Comparison of ENCODE assay signal across 8 cellular contexts in the genomic region with DNA sequence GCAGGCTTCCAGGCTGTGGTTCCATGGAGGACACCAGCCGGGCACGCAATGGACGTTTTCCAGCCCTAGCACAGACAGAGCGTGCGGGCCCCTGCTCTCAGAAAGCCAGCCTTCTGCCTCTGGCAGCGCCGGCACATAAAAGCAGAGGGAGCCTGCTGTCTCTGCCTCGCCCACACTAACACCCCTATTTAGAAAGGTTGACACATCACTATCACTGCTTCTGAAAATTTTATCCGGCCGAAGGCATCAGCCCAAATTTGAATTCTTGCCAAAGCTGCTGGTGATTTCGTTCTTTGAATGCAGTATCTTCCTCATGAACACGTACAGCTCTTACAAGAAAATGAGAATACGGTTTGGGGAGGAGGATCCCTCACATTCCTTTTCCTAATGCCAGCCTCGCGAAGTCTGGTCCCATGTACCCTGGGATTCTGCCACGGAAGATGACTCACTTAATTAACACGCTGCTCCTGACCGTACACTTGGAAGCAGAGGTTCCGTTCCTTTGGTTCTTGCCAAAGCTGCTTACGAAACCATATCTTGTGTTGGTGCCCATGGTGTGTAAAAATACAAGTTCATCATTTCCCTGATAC. TPM values are rescaled to one million over a fixed set of nuclear protein-coding genes. Genes with fewer than 3 reads are reported as not detected.
DNase-seq lines count a peak whose midpoint lies in the region; ATAC-seq and TF ChIP-seq lines count a peak whose summit lies in the region.

No MANE protein-coding gene starts in this region.

- POLR2A ChIA-PET in AG04450 (lab: Yijun Ruan, JAX) (interaction anchor here (1.0 to 1.5 kb wide), 3 partner anchors 11 to 33 kb away, joined by 3 to 5 read pairs (median 3); a partner anchor contains a TSS), activated B cell treated with CpG ODN at 0.5 μM for 24 hours (lab: Charles Lee) (interaction anchor here (2.1 kb wide), 1 partner anchor 22 kb away, joined by 10 read pairs; a partner anchor contains a TSS)

- H3K4me1 Mint-ChIP-seq in activated B cell treated with CpG ODN at 0.5 μM for 24 hours = peaks cover 30% of the 10 kb centered on the region

- H3K4me3 Mint-ChIP-seq in activated B cell treated with CpG ODN at 0.5 μM for 24 hours = peak overlapping the region; percentile 89

- H3K9me3 ChIP-seq in AG04450 (ENCODE audit: control insufficient read depth, insufficient read depth, low read length) = no peaks in the 10 kb centered on the region; the same call in 1 of the 2 replicates

- H3K27ac Mint-ChIP-seq in activated B cell treated with CpG ODN at 0.5 μM for 24 hours = peak overlapping the region; percentile 56

- no peaks in the 10 kb centered on the region for H3K27me3 Mint-ChIP-seq in activated B cell treated with CpG ODN at 0.5 μM for 24 hours

- intact Hi-C loops in activated B cell treated with CpG ODN at 0.5 μM for 24 hours (cut with micrococcal nuclease) = no loop called here

- H3K27ac ChIP-seq in AG04450 (ENCODE audit: low read depth, low read length) = peak overlapping the region; percentile 75

- H3K27me3 ChIP-seq in AG04450 (ENCODE audit: control insufficient read depth, insufficient read depth, low read length) = no peaks in the 10 kb centered on the region

- CTCF ChIA-PET in AG04450 (lab: Charles Lee) (interaction anchor here (0.6 to 0.7 kb wide), 2 partner anchors 23 to 872 kb away, joined by 3 read pairs; a partner anchor contains a TSS), activated B cell treated with CpG ODN at 0.5 μM for 24 hours (lab: Charles Lee) (no interaction called here)

- H3K4me3 ChIP-seq in AG04450 (ENCODE audit: low read depth, low read length) = peak overlapping the region; percentile 31
- peak overlapping the region; percentile 53 for H3K4me3 ChIP-seq in HFF-Myc (replicated peaks; ENCODE audit: low read depth, low read length)
- H3K4me3 ChIP-seq in fibroblast of villous mesenchyme (ENCODE audit: low read depth, low read length) = peak overlapping the region; percentile 78

- DNase-seq in AG04450 (ENCODE audit: low read depth, low spot score) (peak; percentile 74), HFF-Myc (ENCODE audit: extremely low read depth, low read depth) (peak; percentile 82), activated B cell treated with CpG ODN at 0.5 μM for 24 hours (no peak), fibroblast of villous mesenchyme (ENCODE audit: low read depth) (peak; percentile 98), non-pigmented ciliary epithelial cell (ENCODE audit: low read depth) (peak; percentile 67)
- no peak for DNase-seq in stimulated activated CD8-positive, alpha-beta memory T cell treated with anti-CD3 and anti-CD28 coated beads, Interleukin-4, amount 100 ng/mL, for 48 hours

- TF ChIP-seq CTCF in AG04450 (IDR thresholded peaks at IDR 0.05; ENCODE audit: low read depth, low read length) (no peak), HFF-Myc (IDR thresholded peaks at IDR 0.05; ENCODE audit: low read depth, low read length, missing control alignments) (no peak), activated B cell treated with CpG ODN at 0.5 μM for 24 hours (IDR thresholded peaks at IDR 0.05) (no peak), fibroblast of villous mesenchyme (IDR thresholded peaks at IDR 0.05; ENCODE audit: insufficient read depth, low read depth, low read length) (no peak)

- peaks cover 5% of the 10 kb centered on the region for H3K36me3 Mint-ChIP-seq in activated B cell treated with CpG ODN at 0.5 μM for 24 hours (ENCODE audit: low read depth)

- no peak for ATAC-seq in activated B cell treated with CpG ODN at 0.5 μM for 24 hours (ENCODE audit: low read depth)
- ATAC-seq in GM21528 (IDR thresholded peaks at IDR 0.05; ENCODE audit: low FRiP score, unreplicated experiment) = no peak
- ATAC-seq in GM19324 (IDR thresholded peaks at IDR 0.05; ENCODE audit: low FRiP score, unreplicated experiment) = no peak

- H3K9me3 Mint-ChIP-seq in activated B cell treated with CpG ODN at 0.5 μM for 24 hours = no peaks in the 10 kb centered on the region

RNA-seq across cellular contexts. Expression of a gene that starts 1.3 kb away (rescaled TPM):
- polyA plus RNA-seq in AG04450 (2011; rRNA removed) = 6.9 and 9.7 TPM in 2 replicates
- 9.5 and 9.9 TPM in 2 replicates for polyA minus RNA-seq in AG04450 (2011; rRNA and poly(A)+ RNA removed)
- total RNA-seq in activated B cell treated with CpG ODN at 0.5 μM for 24 hours = 32.2 and 35.4 TPM in 2 replicates
- total RNA-seq in fibroblast of villous mesenchyme = 19.0 and 19.4 TPM in 2 replicates

RNA-seq across cellular contexts. Expression of a gene that starts 22.4 kb away (rescaled TPM):
- polyA plus RNA-seq in AG04450 (2011; rRNA removed) = 11.6 and 16.0 TPM in 2 replicates
- polyA minus RNA-seq in AG04450 (2011; rRNA and poly(A)+ RNA removed) = 7.1 and 10.6 TPM in 2 replicates
- total RNA-seq in activated B cell treated with CpG ODN at 0.5 μM for 24 hours = 4.4 and 6.7 TPM in 2 replicates
- 11.6 and 16.0 TPM in 2 replicates for total RNA-seq in fibroblast of villous mesenchyme

RNA-seq across cellular contexts. Expression of a gene that starts 27.1 kb away (rescaled TPM):
- polyA plus RNA-seq in AG04450 (2011; rRNA removed) = 156 and 198 TPM in 2 replicates
- polyA minus RNA-seq in AG04450 (2011; rRNA and poly(A)+ RNA removed) = 79.2 and 129 TPM in 2 replicates
- 29.9 and 32.9 TPM in 2 replicates for total RNA-seq in activated B cell treated with CpG ODN at 0.5 μM for 24 hours
- 126 TPM in 2 replicates for total RNA-seq in fibroblast of villous mesenchyme

RNA-seq across cellular contexts. Expression of a gene that starts 42.4 kb away (rescaled TPM):
- polyA plus RNA-seq in AG04450 (2011; rRNA removed) = 40.8 and 68.0 TPM in 2 replicates
- 56.0 and 96.7 TPM in 2 replicates for polyA minus RNA-seq in AG04450 (2011; rRNA and poly(A)+ RNA removed)
- 38.4 and 44.5 TPM in 2 replicates for total RNA-seq in activated B cell treated with CpG ODN at 0.5 μM for 24 hours
- total RNA-seq in fibroblast of villous mesenchyme = 51.5 and 52.2 TPM in 2 replicates

RNA-seq across cellular contexts. Expression of a gene that starts 53.8 kb away (rescaled TPM):
- polyA plus RNA-seq in AG04450 (2011; rRNA removed) = 144 and 157 TPM in 2 replicates
- polyA minus RNA-seq in AG04450 (2011; rRNA and poly(A)+ RNA removed) = 32.7 and 46.2 TPM in 2 replicates
- total RNA-seq in activated B cell treated with CpG ODN at 0.5 μM for 24 hours (82.4 and 87.3 TPM in 2 replicates), fibroblast of villous mesenchyme (80.3 and 86.7 TPM in 2 replicates)

Comparison
In these comparisons a context has a peak if more than half of its experiments do, and no peak if none do; other contexts are left out.
1. DNase-seq: peak in AG04450 (single experiment), HFF-Myc (single experiment), fibroblast of villous mesenchyme (single experiment) and non-pigmented ciliary epithelial cell (single experiment); none in activated B cell treated with CpG ODN at 0.5 μM for 24 hours (single experiment) and stimulated activated CD8-positive, alpha-beta memory T cell treated with anti-CD3 and anti-CD28 coated beads, Interleukin-4, amount 100 ng/mL, for 48 hours (single experiment).
2. Peak in every context shown above with its lines, with median percentiles within 50 percentile points of each other: H3K4me3 ChIP-seq.